Comparison of ENCODE assay signal across 1 cellular context in genomic region chr19:41939861-41940442, GRCh38.
TF ChIP-seq lines count a peak whose summit lies in the region.

No MANE protein-coding gene starts in this region.

TF ChIP-seq in GM12878, 131 proteins besides CTCF, POLR2A, EP300 and RAD21 (continued from another document):
- TF ChIP-seq CBX3 (IDR thresholded peaks at IDR 0.05; ENCODE audit: borderline replicate concordance, low read depth) (no peak), IKZF2 (IDR thresholded peaks at IDR 0.05) (no peak), MEF2B (IDR thresholded peaks at IDR 0.05; ENCODE audit: partially characterized antibody, poor library complexity, severe bottlenecking) (no peak), TBL1XR1 (IDR thresholded peaks at IDR 0.05; ENCODE audit: low read depth, low read length) (no peak), POU2F2 (IDR thresholded peaks at IDR 0.05; ENCODE audit: borderline replicate concordance, low read depth, low read length) (no peak)
